In genomic region chr3:122794483-122794778, GRCh38 we compare ENCODE assay signal across 8 cellular contexts. TPM values are rescaled to one million over a fixed set of nuclear protein-coding genes. Genes with fewer than 3 reads are reported as not detected.
DNase-seq lines count a peak whose midpoint lies in the region; ATAC-seq and TF ChIP-seq lines count a peak whose summit lies in the region.

No MANE protein-coding gene starts in this region.

- intact Hi-C loops in Caco-2 (cut with micrococcal nuclease; ENCODE audit: unreplicated experiment): loop anchor here (1.0 to 10.0 kb wide), 2 partner anchors 39 to 230 kb away; partner anchors contain the start of genes DTX3L and PARP9
- intact Hi-C loops in PC-9 (cut with micrococcal nuclease; ENCODE audit: unreplicated experiment): loop anchor here (2.0 to 10.0 kb wide), 3 partner anchors 98 to 400 kb away; partner anchors contain the start of gene PARP14
- intact Hi-C loops in ovary (cut with DNase I): loop anchor here in 2 of 4 donors (5.0 to 10.0 kb wide), 2 partner anchors 377 to 410 kb away; partner anchors contain the start of genes FAM162A (in 1 of the 2), MIX23 (in 1 of the 2) and WDR5B (in 1 of the 2)

- TF ChIP-seq POLR2A in ovary (IDR thresholded peaks at IDR 0.05): no peak

- DNase-seq in Caco-2 (no peak), PC-9 (no peak), epithelial cell of proximal tubule (ENCODE audit: low read depth) (peak; percentile 63), ovary (no peak), T1000 (lab: John Stamatoyannopoulos, UW) (no peak), inferior parietal cortex (ENCODE audit: extremely low spot score) (no peak), midbrain (lab: John Stamatoyannopoulos, UW) (no peak)

- H3K27ac ChIP-seq in PC-9: peak overlapping the region; percentile 92
- peak overlapping the region; percentile 90 to 95 for H3K27ac ChIP-seq in ovary

- POLR2A ChIA-PET in Caco-2 (lab: Charles Lee) (interaction anchor here (1.3 kb wide), 2 partner anchors 34 to 39 kb away, joined by 6 to 15 read pairs; no protein-coding TSS in a partner anchor), PC-9 (lab: Charles Lee; ENCODE audit: unreplicated experiment) (interaction anchor here (1.2 kb wide), 1 partner anchor 14 kb away, joined by 4 read pairs; no protein-coding TSS in a partner anchor)

- peak overlapping the region; percentile 92 for H3K4me2 ChIP-seq in PC-9

- no peaks in the 10 kb centered on the region for H3K27me3 Mint-ChIP-seq in Caco-2 (ENCODE audit: insufficient read depth, unreplicated experiment)

- no peak for TF ChIP-seq EP300 in ovary (IDR thresholded peaks at IDR 0.05)

- no peaks in the 10 kb centered on the region for H3K27me3 ChIP-seq in Caco-2 (replicated peaks; ENCODE audit: control insufficient read depth, insufficient read depth, low read length)
- no peaks in the 10 kb centered on the region for H3K27me3 ChIP-seq in PC-9 (ENCODE audit: insufficient read depth, low read depth)
- no peaks in the 10 kb centered on the region for H3K27me3 ChIP-seq in ovary

- no peak for TF ChIP-seq CTCF in Caco-2 (IDR thresholded peaks at IDR 0.05; ENCODE audit: insufficient read depth in 1 of 2, low read depth in 1 of 2, low read length in 1 of 2, severe bottlenecking in 1 of 2, unreplicated experiment in 1 of 2)
- TF ChIP-seq CTCF in PC-9 (conservative IDR thresholded peaks at IDR 0.05): no peak
- TF ChIP-seq CTCF in epithelial cell of proximal tubule (conservative IDR thresholded peaks at IDR 0.05; ENCODE audit: low read depth, low read length): no peak
- no peak for TF ChIP-seq CTCF in ovary (IDR thresholded peaks at IDR 0.05)

- H3K36me3 ChIP-seq in Caco-2 (ENCODE audit: control insufficient read depth, insufficient read depth, low read length) (no peaks in the 10 kb centered on the region), PC-9 (ENCODE audit: low read depth) (no peaks in the 10 kb centered on the region), ovary (no peaks in the 10 kb centered on the region)

- WGBS in ovary, 3 donors: 0 to 1% (median 0%) methylated on average over 6 of the region's 6 CpGs

- H3K9me3 ChIP-seq in Caco-2 (no peaks in the 10 kb centered on the region), PC-9 (ENCODE audit: insufficient read depth, low read depth) (no peaks in the 10 kb centered on the region), ovary (no peaks in the 10 kb centered on the region)

- H3K27ac Mint-ChIP-seq in Caco-2 (ENCODE audit: unreplicated experiment): peak overlapping the region; percentile 72

- H3K79me2 ChIP-seq in PC-9 (ENCODE audit: low read depth): peaks cover 23% of the 10 kb centered on the region

- peaks cover 15% of the 10 kb centered on the region for H3K36me3 Mint-ChIP-seq in Caco-2 (ENCODE audit: insufficient read depth, unreplicated experiment)

- peaks cover 7% of the 10 kb centered on the region for H3K4me1 Mint-ChIP-seq in Caco-2 (ENCODE audit: low read depth, unreplicated experiment)

- BruUV-seq in Caco-2 (replicated peaks; lab: Mats Ljungman, UMichigan) (TSS peak; percentile 6), PC-9 (replicated peaks; lab: Mats Ljungman, UMichigan) (no TSS peak)

- H3K9me2 ChIP-seq in PC-9 (ENCODE audit: insufficient read depth): no peaks in the 10 kb centered on the region

- no peaks in the 10 kb centered on the region for H3K9me3 Mint-ChIP-seq in Caco-2 (ENCODE audit: unreplicated experiment)

- ATAC-seq in HG03196 (IDR thresholded peaks at IDR 0.05; ENCODE audit: unreplicated experiment): no peak

- CTCF ChIA-PET in Caco-2 (lab: Charles Lee): interaction anchor here (1.2 to 1.3 kb wide), 2 partner anchors 34 to 39 kb away, joined by 4 to 10 read pairs; no protein-coding TSS in a partner anchor
- CTCF ChIA-PET in PC-9 (lab: Charles Lee): no interaction called here

- no peak overlapping the region for H3K4me3 Mint-ChIP-seq in Caco-2 (ENCODE audit: unreplicated experiment)

- H4K20me1 ChIP-seq in PC-9 (ENCODE audit: insufficient read depth): no peaks in the 10 kb centered on the region

- peak overlapping the region; percentile 91 for H2AFZ ChIP-seq in PC-9

- peaks cover 15% of the 10 kb centered on the region for H3F3A ChIP-seq in PC-9 (ENCODE audit: insufficient read depth, low read depth)

- H3K4me1 ChIP-seq in Caco-2 (peaks cover 18% of the 10 kb centered on the region), PC-9 (replicated peaks; ENCODE audit: insufficient read depth) (peaks cover 28% of the 10 kb centered on the region), ovary (ENCODE audit: insufficient read depth) (peaks cover 4% of the 10 kb centered on the region)

- H3K4me3 ChIP-seq in Caco-2 (ENCODE audit: low read depth, low read length): peak overlapping the region; percentile 95
- H3K4me3 ChIP-seq in PC-9: peak overlapping the region; percentile 80
- peak overlapping the region; percentile 72 for H3K4me3 ChIP-seq in epithelial cell of proximal tubule (ENCODE audit: low read depth, low read length)
- H3K4me3 ChIP-seq in ovary: peak overlapping the region; percentile 85

RNA-seq across cellular contexts. Expression of gene SLC49A4, which starts 0.4 kb away (rescaled TPM):
- 35.0 and 41.6 TPM in 2 replicates for total RNA-seq in Caco-2 (2022)
- 24.0 and 28.1 TPM in 2 replicates for total RNA-seq in PC-9 (2021)
- total RNA-seq in epithelial cell of proximal tubule: 10.3 and 12.2 TPM in 2 replicates
- 10 to 100 TPM in 3 of 7 donors, 1 to 10 TPM in 4; 7.0 to 17.8 (median 8.3) TPM for total RNA-seq in ovary
- polyA plus RNA-seq in ovary: 10 to 100 TPM in 1 of 2 donors, 1 to 10 TPM in 1; 3.7 to 13.4 TPM

RNA-seq across cellular contexts. Expression of gene HSPBAP1, which starts 0.8 kb away (rescaled TPM):
- total RNA-seq in Caco-2 (2022): 9.9 and 13.1 TPM in 2 replicates
- total RNA-seq in PC-9 (2021): 8.9 and 10.9 TPM in 2 replicates
- 5.0 and 5.1 TPM in 2 replicates for total RNA-seq in epithelial cell of proximal tubule
- 10 to 100 TPM in 3 of 7 donors, 1 to 10 TPM in 4; 5.8 to 12.8 (median 9.5) TPM for total RNA-seq in ovary
- polyA plus RNA-seq in ovary: 1 to 10 TPM; 5.3 to 9.3 TPM
